8 cellular contexts compared by ENCODE assay signal in the genomic region with DNA sequence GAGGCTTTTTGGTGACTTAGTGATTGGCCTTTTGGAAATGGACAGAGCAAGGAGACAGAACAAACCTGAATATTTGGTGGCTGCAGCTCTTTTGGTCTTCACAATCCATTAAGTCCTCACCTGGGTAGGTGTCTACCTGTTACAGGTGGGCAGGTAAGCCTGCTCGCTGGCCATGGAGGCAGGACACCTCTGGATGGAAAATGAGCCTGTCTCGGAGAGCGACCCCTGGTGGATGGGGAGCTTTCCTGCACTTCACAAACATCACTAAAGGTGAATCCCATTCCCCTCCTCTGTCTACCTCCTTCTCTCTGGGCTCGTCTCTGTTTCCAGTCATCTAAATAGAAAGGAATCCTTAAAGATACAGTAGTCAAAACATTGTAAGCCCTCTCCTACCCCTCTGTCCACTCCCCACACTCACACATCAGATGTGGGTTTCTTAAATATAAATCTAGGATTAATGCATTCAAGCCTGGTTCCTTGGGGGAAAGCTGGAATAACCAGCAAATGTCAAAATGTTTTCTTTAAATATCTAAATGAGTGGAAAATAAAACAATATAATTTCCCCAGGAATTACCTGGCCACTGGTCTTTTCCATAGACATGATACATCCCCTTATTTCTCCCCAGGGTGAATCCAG.
DNase-seq lines count a peak whose midpoint lies in the region; ATAC-seq lines count a peak whose summit lies in the region.

No MANE protein-coding gene starts in this region.

- peak; percentile 46 for DNase-seq in 8988T
- DNase-seq in RPMI8226: peak; percentile 55
- peak; percentile 35 for DNase-seq in activated gamma-delta T cell treated with anti-CD3 and anti-CD28 coated beads, Interleukin-2, amount 50 U/mL, for 16 hours (ENCODE audit: low read depth)
- no peak for DNase-seq in left lobe of liver (ENCODE audit: low spot score)
- DNase-seq in stimulated activated CD8-positive, alpha-beta memory T cell treated with anti-CD3 and anti-CD28 coated beads, Interleukin-4, amount 100 ng/mL, for 48 hours: peak; percentile 73
- DNase-seq in cortex of kidney (lab: John Stamatoyannopoulos, UW): no peak

- ATAC-seq in GM18909 (IDR thresholded peaks at IDR 0.05; ENCODE audit: poor library complexity, unreplicated experiment): peak; percentile 45
- peak; percentile 71 for ATAC-seq in left lobe of liver
- no peak for ATAC-seq in GM18870 (IDR thresholded peaks at IDR 0.05; ENCODE audit: unreplicated experiment)

Comparison
In these comparisons a context has a peak if more than half of its experiments do, and no peak if none do; other contexts are left out.
1. DNase-seq: peak in 8988T (single experiment), RPMI8226 (single experiment), activated gamma-delta T cell treated with anti-CD3 and anti-CD28 coated beads, Interleukin-2, amount 50 U/mL, for 16 hours (single experiment) and stimulated activated CD8-positive, alpha-beta memory T cell treated with anti-CD3 and anti-CD28 coated beads, Interleukin-4, amount 100 ng/mL, for 48 hours (single experiment); none in left lobe of liver (single experiment) and cortex of kidney (single experiment).